In the genomic region with DNA sequence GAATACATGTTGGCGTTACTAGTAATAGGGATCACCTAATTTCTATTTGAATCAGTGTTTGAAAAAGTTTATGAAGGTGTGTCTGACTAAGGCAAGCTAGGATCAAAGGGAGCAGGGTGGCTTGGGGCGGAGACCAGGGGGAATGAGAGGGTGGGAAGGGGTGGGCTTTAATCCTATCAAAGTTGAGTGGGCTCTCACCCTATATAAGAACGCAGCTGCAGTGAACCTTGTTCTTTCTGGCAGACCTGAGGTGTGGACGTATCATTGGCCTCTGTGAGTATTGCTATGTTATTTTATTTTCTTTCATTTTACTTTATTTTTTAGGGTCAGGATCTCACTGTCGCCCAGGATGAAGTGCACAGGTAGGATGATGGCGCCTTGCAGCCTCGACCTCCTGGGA, we compare ENCODE assay signal across 27 cellular contexts. TPM values are rescaled to one million over a fixed set of nuclear protein-coding genes. Genes with fewer than 3 reads are reported as not detected.
"Had no signal": no experiment of that assay in that cellular context is flagged by ENCODE, and none has a peak within 500 bp of the region (broad histone marks: within the 10 kb centered on the region; RNA-seq: fewer than 3 reads in every experiment).

No MANE protein-coding gene starts in this region.

- H3K4me1 ChIP-seq: esophagus squamous epithelium, neural progenitor cell, parathyroid adenoma, suprapubic skin, transverse colon, vagina had no signal

- H3K4me3 ChIP-seq: coronary artery, esophagus squamous epithelium, neural progenitor cell, smooth muscle cell, suprapubic skin, transverse colon, vagina had no signal

- H2AFZ ChIP-seq: neural progenitor cell, parathyroid adenoma had no signal

- H3K27me3 Mint-ChIP-seq: stimulated activated naive CD8-positive, alpha-beta T cell treated with anti-CD3 and anti-CD28 coated beads, Interleukin-15, amount 100 ng/mL, for 72 hours had no signal

- H3K27me3 ChIP-seq: neural progenitor cell, suprapubic skin, transverse colon, vagina had no signal

- H3K9me3 ChIP-seq: esophagus squamous epithelium, suprapubic skin, transverse colon, vagina had no signal

- H3K4me1 Mint-ChIP-seq: nephron had no signal

- DNase-seq: dermis blood vessel endothelial cell; effector memory CD4-positive, alpha-beta T cell; erythroblast; esophagus squamous epithelium; foreskin melanocyte; hypothalamus; kidney; mesenchymal stem cell; midbrain; naive thymus-derived CD4-positive, alpha-beta T cell; stimulated activated CD4-positive, alpha-beta T cell treated with anti-CD3 and anti-CD28 coated beads, Interleukin-12 subunit alpha, Interleukin-12 subunit beta, amount 100 ng/mL, for 4 hours; stimulated activated CD4-positive, alpha-beta T cell treated with anti-CD3 and anti-CD28 coated beads, Interleukin-1b, Interleukin-23, amount 100 ng/mL, for 48 hours; stimulated activated CD4-positive, alpha-beta T cell treated with anti-CD3 and anti-CD28 coated beads, Interleukin-4, amount 100 ng/mL, for 1 hour; stimulated activated CD8-positive, alpha-beta memory T cell treated with anti-CD3 and anti-CD28 coated beads, Interleukin-4, amount 100 ng/mL, for 48 hours; stimulated activated naive CD4-positive, alpha-beta T cell; stimulated activated naive CD8-positive, alpha-beta T cell treated with anti-CD3 and anti-CD28 coated beads, Interleukin-15, amount 100 ng/mL, for 72 hours; transverse colon had no signal

- H3K4me2 ChIP-seq: neural progenitor cell, smooth muscle cell had no signal

- H3K36me3 ChIP-seq: esophagus squamous epithelium, neural progenitor cell, suprapubic skin, transverse colon, vagina had no signal

- H3K27ac ChIP-seq: coronary artery, esophagus squamous epithelium, neural progenitor cell, parathyroid adenoma, suprapubic skin, transverse colon, vagina had no signal

- H3K9me3 Mint-ChIP-seq: nephron; neural progenitor cell; stimulated activated naive CD8-positive, alpha-beta T cell treated with anti-CD3 and anti-CD28 coated beads, Interleukin-15, amount 100 ng/mL, for 72 hours had no signal

- H3K79me2 ChIP-seq: parathyroid adenoma had no signal

- H3K27ac Mint-ChIP-seq: naive thymus-derived CD4-positive, alpha-beta T cell; nephron; neural progenitor cell; progenitor cell of endocrine pancreas had no signal

- H3K36me3 Mint-ChIP-seq: naive thymus-derived CD4-positive, alpha-beta T cell; neural progenitor cell had no signal

- FAIRE-seq: endometrium, kidney had no signal

- H3K4me3 Mint-ChIP-seq: naive thymus-derived CD4-positive, alpha-beta T cell; nephron; neural progenitor cell; stimulated activated naive CD8-positive, alpha-beta T cell treated with anti-CD3 and anti-CD28 coated beads, Interleukin-15, amount 100 ng/mL, for 72 hours had no signal

- H3K9ac ChIP-seq: neural progenitor cell, parathyroid adenoma had no signal

RNA-seq across cellular contexts. Expression of a gene that starts 37.4 kb away (rescaled TPM):
- total RNA-seq: osteoblast, progenitor cell of endocrine pancreas had no signal
- polyA plus RNA-seq: naive thymus-derived CD4-positive, alpha-beta T cell; smooth muscle cell had no signal
